Comparison of ENCODE assay signal across 1 cellular context in the genomic region with DNA sequence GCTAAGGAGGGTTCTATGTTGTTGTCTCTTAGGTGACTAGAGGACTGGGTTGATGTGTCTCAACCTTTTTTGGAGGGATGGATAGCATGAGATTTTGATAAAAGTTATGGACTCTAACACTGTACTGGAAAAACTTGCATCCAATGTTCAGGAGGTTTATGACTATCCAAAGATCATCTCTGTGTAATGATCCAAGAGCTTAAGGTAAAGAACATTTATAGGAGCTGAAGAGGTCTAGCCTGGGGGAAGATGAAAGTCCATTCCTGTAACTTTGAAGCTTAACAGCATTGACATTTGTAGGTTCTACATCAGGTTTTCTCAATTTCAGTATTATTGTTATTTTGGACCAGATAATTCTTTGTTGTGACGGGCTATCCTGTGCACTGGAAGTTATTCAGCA.
TF ChIP-seq lines count a peak whose summit lies in the region.

No MANE protein-coding gene starts in this region.

TF ChIP-seq in GM12878, 131 proteins besides CTCF, POLR2A, EP300 and RAD21:
- no peak for TF ChIP-seq BACH1 (IDR thresholded peaks at IDR 0.05; ENCODE audit: borderline replicate concordance)
- TF ChIP-seq RCOR1 (conservative IDR thresholded peaks at IDR 0.05; ENCODE audit: low read depth, low read length), result no peak
- TF ChIP-seq PBX3 (IDR thresholded peaks at IDR 0.05; ENCODE audit: insufficient replicate concordance, low read depth, low read length), result no peak
- no peak for TF ChIP-seq SIN3A (IDR thresholded peaks at IDR 0.05; ENCODE audit: low read depth, low read length)
- TF ChIP-seq SREBF2 (IDR thresholded peaks at IDR 0.05; ENCODE audit: low read length), result no peak
- TF ChIP-seq NRF1 (conservative IDR thresholded peaks at IDR 0.05; ENCODE audit: low read depth, low read length), result no peak
- no peak for TF ChIP-seq TAF1 (IDR thresholded peaks at IDR 0.05; ENCODE audit: borderline replicate concordance, low read depth, low read length)
- no peak for TF ChIP-seq POU2F2 (IDR thresholded peaks at IDR 0.05; ENCODE audit: borderline replicate concordance, low read depth, low read length)
- no peak for TF ChIP-seq CBX3 (IDR thresholded peaks at IDR 0.05; ENCODE audit: borderline replicate concordance, low read depth)
- no peak for TF ChIP-seq IKZF2 (IDR thresholded peaks at IDR 0.05)
- TF ChIP-seq BRCA1 (IDR thresholded peaks at IDR 0.05; ENCODE audit: low read depth, low read length), result no peak
- TF ChIP-seq ZBTB4 (CRISPR knock-in tag; IDR thresholded peaks at IDR 0.05), result no peak
- no peak for TF ChIP-seq ESRRA (IDR thresholded peaks at IDR 0.05; ENCODE audit: low read length)
- TF ChIP-seq SUPT20H (IDR thresholded peaks at IDR 0.05; ENCODE audit: borderline replicate concordance, control insufficient read depth, low read depth, low read length), result no peak
- TF ChIP-seq, protein P1, sequence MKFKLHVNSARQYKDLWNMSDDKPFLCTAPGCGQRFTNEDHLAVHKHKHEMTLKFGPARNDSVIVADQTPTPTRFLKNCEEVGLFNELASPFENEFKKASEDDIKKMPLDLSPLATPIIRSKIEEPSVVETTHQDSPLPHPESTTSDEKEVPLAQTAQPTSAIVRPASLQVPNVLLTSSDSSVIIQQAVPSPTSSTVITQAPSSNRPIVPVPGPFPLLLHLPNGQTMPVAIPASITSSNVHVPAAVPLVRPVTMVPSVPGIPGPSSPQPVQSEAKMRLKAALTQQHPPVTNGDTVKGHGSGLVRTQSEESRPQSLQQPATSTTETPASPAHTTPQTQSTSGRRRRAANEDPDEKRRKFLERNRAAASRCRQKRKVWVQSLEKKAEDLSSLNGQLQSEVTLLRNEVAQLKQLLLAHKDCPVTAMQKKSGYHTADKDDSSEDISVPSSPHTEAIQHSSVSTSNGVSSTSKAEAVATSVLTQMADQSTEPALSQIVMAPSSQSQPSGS (IDR thresholded peaks at IDR 0.05; ENCODE audit: low read length), result no peak
